8 cellular contexts compared by ENCODE assay signal in genomic region chr20:4607287-4607713, GRCh38.
A peak's percentile ranks its signal among the peaks of the same experiment; 100 is the strongest.
DNase-seq lines count a peak whose midpoint lies in the region.

No MANE protein-coding gene starts in this region.

- H3K27me3 ChIP-seq in trophoblast cell (ENCODE audit: insufficient read depth, low read length): no peaks in the 10 kb centered on the region

- H2BK120ac ChIP-seq in trophoblast cell (ENCODE audit: insufficient read depth, low read length, poor library complexity): no peak overlapping the region

- H4K91ac ChIP-seq in trophoblast cell (ENCODE audit: low read depth, low read length): no peak overlapping the region

- H3K9ac ChIP-seq in SK-N-MC (ENCODE audit: insufficient read length) (no peak overlapping the region), trophoblast cell (ENCODE audit: low read length) (no peak overlapping the region)

- no peaks in the 10 kb centered on the region for H3K4me1 ChIP-seq in trophoblast cell (ENCODE audit: control insufficient read depth in 1 of 2, insufficient read depth in 2 of 2, low read length in 2 of 2)

- H2AK5ac ChIP-seq in trophoblast cell (ENCODE audit: low read length): no peak overlapping the region

- no CpG with 5 or more reads among the region's 13 CpGs for WGBS in trophoblast cell (ENCODE audit: extremely low coverage, insufficient coverage, insufficient read length)

- H2AFZ ChIP-seq in trophoblast cell (ENCODE audit: insufficient read depth, low read length, poor library complexity): no peak overlapping the region

- H3K14ac ChIP-seq in trophoblast cell (ENCODE audit: low read length): no peak overlapping the region

- H3K18ac ChIP-seq in trophoblast cell (ENCODE audit: low read length): no peak overlapping the region

- H3K9me3 Mint-ChIP-seq in activated naive CD4-positive, alpha-beta T cell treated with anti-CD3 and anti-CD28 coated beads, Interleukin-2, amount 10 ng/mL, durations not matched to agents 7 days and 5 days: no peaks in the 10 kb centered on the region

- no peak overlapping the region for H4K12ac ChIP-seq in trophoblast cell (ENCODE audit: low read depth, low read length)

- H3K4me2 ChIP-seq in trophoblast cell (ENCODE audit: low read length): no peak overlapping the region

- H3K27ac Mint-ChIP-seq in activated naive CD4-positive, alpha-beta T cell treated with anti-CD3 and anti-CD28 coated beads, Interleukin-2, amount 10 ng/mL, durations not matched to agents 7 days and 5 days: no peak overlapping the region

- peak; percentile 86 for DNase-seq in NCI-H510A treated with DMSO at 0.1 percent for 48 hours (lab: John Stamatoyannopoulos, UW)
- DNase-seq in NCI-H510A (lab: John Stamatoyannopoulos, UW): no peak
- peak; percentile 75 for DNase-seq in M059J (ENCODE audit: low read depth)
- DNase-seq in SK-N-MC (ENCODE audit: low read depth, low spot score): peak; percentile 48
- DNase-seq in activated naive CD4-positive, alpha-beta T cell treated with anti-CD3 and anti-CD28 coated beads, Interleukin-2, amount 10 ng/mL, durations not matched to agents 7 days and 5 days: peak; percentile 68
- DNase-seq in glomerular endothelial cell (ENCODE audit: extremely low read depth, low read depth, low spot score): peak; percentile 33
- peak; percentile 30 to 78 for DNase-seq in trophoblast cell
- DNase-seq in occipital lobe (lab: John Stamatoyannopoulos, UW): no peak

- no peak overlapping the region for H3K4ac ChIP-seq in trophoblast cell (ENCODE audit: low read depth, low read length)

- no peak overlapping the region for H3K23ac ChIP-seq in trophoblast cell (ENCODE audit: low read length)

- no peaks in the 10 kb centered on the region for H3K9me3 ChIP-seq in SK-N-MC (ENCODE audit: low read depth, low read length)
- no peaks in the 10 kb centered on the region for H3K9me3 ChIP-seq in trophoblast cell (ENCODE audit: insufficient read depth, low read depth, low read length)

- H3K27ac ChIP-seq in SK-N-MC (no peak overlapping the region), trophoblast cell (ENCODE audit: low read depth, low read length) (no peak overlapping the region)

- H3K4me3 Mint-ChIP-seq in activated naive CD4-positive, alpha-beta T cell treated with anti-CD3 and anti-CD28 coated beads, Interleukin-2, amount 10 ng/mL, durations not matched to agents 7 days and 5 days: no peak overlapping the region

- H3K27me3 Mint-ChIP-seq in activated naive CD4-positive, alpha-beta T cell treated with anti-CD3 and anti-CD28 coated beads, Interleukin-2, amount 10 ng/mL, durations not matched to agents 7 days and 5 days: peaks cover 33% of the 10 kb centered on the region

- H2BK5ac ChIP-seq in trophoblast cell (ENCODE audit: low read depth, low read length, poor library complexity): no peak overlapping the region

- H3K36me3 ChIP-seq in SK-N-MC (ENCODE audit: insufficient read depth, low read length): no peaks in the 10 kb centered on the region
- no peaks in the 10 kb centered on the region for H3K36me3 ChIP-seq in trophoblast cell (ENCODE audit: control insufficient read depth in 1 of 2, insufficient read depth in 2 of 2, low read length in 2 of 2)

- CTCF ChIA-PET in activated naive CD4-positive, alpha-beta T cell treated with anti-CD3 and anti-CD28 coated beads, Interleukin-2, amount 10 ng/mL, durations not matched to agents 7 days and 5 days (lab: Charles Lee): interaction anchor here (0.9 to 3.0 kb wide), 3 partner anchors 113 to 118 kb away, joined by 3 to 15 read pairs (median 10); partner anchors contain the start of gene PRND

- no peak overlapping the region for H2BK12ac ChIP-seq in trophoblast cell (ENCODE audit: low read length)

- no peaks in the 10 kb centered on the region for H3K79me2 ChIP-seq in trophoblast cell (ENCODE audit: control insufficient read depth, insufficient read depth, low read length, poor library complexity)

- H3K36me3 Mint-ChIP-seq in activated naive CD4-positive, alpha-beta T cell treated with anti-CD3 and anti-CD28 coated beads, Interleukin-2, amount 10 ng/mL, durations not matched to agents 7 days and 5 days: no peaks in the 10 kb centered on the region

- H3K4me1 Mint-ChIP-seq in activated naive CD4-positive, alpha-beta T cell treated with anti-CD3 and anti-CD28 coated beads, Interleukin-2, amount 10 ng/mL, durations not matched to agents 7 days and 5 days: no peaks in the 10 kb centered on the region

- no peak overlapping the region for H3K4me3 ChIP-seq in SK-N-MC
- no peak overlapping the region for H3K4me3 ChIP-seq in trophoblast cell (ENCODE audit: low read depth, low read length)

- no peak overlapping the region for H4K8ac ChIP-seq in trophoblast cell (ENCODE audit: low read depth, low read length)

- H3K79me1 ChIP-seq in trophoblast cell (ENCODE audit: low read length): no peaks in the 10 kb centered on the region

Comparison
In these comparisons a context has a peak if more than half of its experiments do, and no peak if none do; other contexts are left out.
1. DNase-seq: peak in NCI-H510A treated with DMSO at 0.1 percent for 48 hours (single experiment), M059J (single experiment), SK-N-MC (single experiment), activated naive CD4-positive, alpha-beta T cell treated with anti-CD3 and anti-CD28 coated beads, Interleukin-2, amount 10 ng/mL, durations not matched to agents 7 days and 5 days (single experiment), glomerular endothelial cell (single experiment) and trophoblast cell (2 of 2); none in NCI-H510A (single experiment) and occipital lobe (single experiment).